In the genomic region with DNA sequence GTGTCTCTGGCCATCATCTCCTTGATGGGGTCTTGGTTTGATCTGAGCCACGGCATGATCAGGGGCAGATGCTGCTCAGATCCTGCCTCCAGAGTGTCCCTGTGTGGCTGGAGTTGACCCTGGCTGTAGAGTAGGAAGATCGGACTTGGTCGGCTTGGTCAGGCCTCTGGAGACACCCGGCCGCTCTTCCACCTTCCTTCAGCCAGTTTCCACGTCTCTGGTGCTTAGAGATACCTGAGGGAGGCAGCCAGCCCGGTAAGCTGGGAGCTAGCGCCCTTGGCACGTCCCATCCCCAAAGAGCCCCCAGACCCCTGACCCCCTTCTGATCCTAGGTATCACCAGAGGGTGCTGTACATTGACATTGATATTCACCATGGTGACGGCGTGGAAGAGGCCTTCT, we compare ENCODE assay signal across 15 cellular contexts. TPM values are rescaled to one million over a fixed set of nuclear protein-coding genes. Genes with fewer than 3 reads are reported as not detected.
A peak's percentile ranks its signal among the peaks of the same experiment; 100 is the strongest.
DNase-seq lines count a peak whose midpoint lies in the region; ATAC-seq lines count a peak whose summit lies in the region.
"Had no signal": no experiment of that assay in that cellular context is flagged by ENCODE, and none has a peak within 500 bp of the region (broad histone marks: within the 10 kb centered on the region; RNA-seq: fewer than 3 reads in every experiment).

No MANE protein-coding gene starts in this region.

- H3K79me1 ChIP-seq in neuronal stem cell (ENCODE audit: low read depth, low read length) = no peaks in the 10 kb centered on the region

- H2AK5ac ChIP-seq in neuronal stem cell (ENCODE audit: low read depth, low read length) = no peak overlapping the region

- no peak overlapping the region for H2BK12ac ChIP-seq in neuronal stem cell (ENCODE audit: low read length)

- no peak overlapping the region for H2BK5ac ChIP-seq in neuronal stem cell (ENCODE audit: low read length)

- DNase-seq in central memory CD8-positive, alpha-beta T cell (ENCODE audit: low spot score in 2 of 2) = no peak
- DNase-seq in neuronal stem cell (ENCODE audit: low spot score) = no peak
- DNase-seq in OCI-M2 (lab: John Stamatoyannopoulos, UW; ENCODE audit: unreplicated experiment) = no peak
- DNase-seq in activated CD8-positive, alpha-beta memory T cell treated with anti-CD3 and anti-CD28 coated beads, Interleukin-2, amount 50 U/mL, for 4 hours = no peak
- DNase-seq in NOMO-1 treated with DMSO at 0.1 percent for 48 hours (lab: John Stamatoyannopoulos, UW; ENCODE audit: unreplicated experiment) = no peak
- DNase-seq in GOT3 (lab: John Stamatoyannopoulos, UW) = no peak
- DNase-seq: C1 segment of cervical spinal cord; CD4-positive, alpha-beta memory T cell; COR-L47; DMS153; DND-41; H7; HCEC 1CT had no signal

- H3K9me3 Mint-ChIP-seq in central memory CD8-positive, alpha-beta T cell = no peaks in the 10 kb centered on the region
- H3K9me3 Mint-ChIP-seq: CD4-positive, alpha-beta memory T cell had no signal

- H3K27ac Mint-ChIP-seq in central memory CD8-positive, alpha-beta T cell (ENCODE audit: low read depth) = peak overlapping the region; percentile 33

- peaks cover 0 to 2% of the 10 kb centered on the region in 2 donors for H3K9me3 ChIP-seq in neuronal stem cell (replicated peaks in 1 of 2; ENCODE audit: control insufficient read depth in 2 of 2, insufficient read depth in 1 of 2, low read depth in 1 of 2, low read length in 2 of 2)

- H3K4me1 ChIP-seq in neuronal stem cell (ENCODE audit: control insufficient read depth in 2 of 2, insufficient read depth in 1 of 2, low read depth in 1 of 2, low read length in 2 of 2) = no peaks in the 10 kb centered on the region

- no peak overlapping the region for H3K4me3 ChIP-seq in neuronal stem cell (ENCODE audit: low read length in 2 of 2)

- no peak for ATAC-seq in central memory CD8-positive, alpha-beta T cell (replicated peaks; ENCODE audit: extremely low read depth, poor library complexity, severe bottlenecking)

- peaks cover 18% of the 10 kb centered on the region for H3K4me1 Mint-ChIP-seq in central memory CD8-positive, alpha-beta T cell

- peak overlapping the region; percentile 53 for H3K27ac ChIP-seq in layer of hippocampus (ENCODE audit: low read depth, low read length)
- no peak overlapping the region for H3K27ac ChIP-seq in neuronal stem cell (replicated peaks; ENCODE audit: low read length)
- peak overlapping the region; percentile 69 for H3K27ac ChIP-seq in temporal lobe (ENCODE audit: low read depth, low read length)

- H3K36me3 Mint-ChIP-seq in central memory CD8-positive, alpha-beta T cell (ENCODE audit: insufficient read depth) = peaks cover 60% of the 10 kb centered on the region

- no peak overlapping the region for H3K18ac ChIP-seq in neuronal stem cell (ENCODE audit: low read length)

- no peak overlapping the region for H4K91ac ChIP-seq in neuronal stem cell (ENCODE audit: low read depth, low read length, poor library complexity)

- no peak overlapping the region for H2BK120ac ChIP-seq in neuronal stem cell (ENCODE audit: low read depth, low read length)

- WGBS in neuronal stem cell (ENCODE audit: extremely low coverage in 2 of 2, insufficient read length in 2 of 2, insufficient replicate concordance in 1 of 2), 2 donors = no CpG with 5 or more reads among the region's 11 CpGs

- no peak overlapping the region for H3K14ac ChIP-seq in neuronal stem cell (ENCODE audit: low read length)

- no peak overlapping the region for H3K9ac ChIP-seq in neuronal stem cell (ENCODE audit: low read depth, low read length, poor library complexity)

- H2BK15ac ChIP-seq in neuronal stem cell (ENCODE audit: low read length) = no peak overlapping the region

- no peak overlapping the region for H4K8ac ChIP-seq in neuronal stem cell (ENCODE audit: low read depth, low read length)

- no peak overlapping the region for H2AFZ ChIP-seq in neuronal stem cell (ENCODE audit: low read length)

- no peak overlapping the region for H3K4me2 ChIP-seq in neuronal stem cell (ENCODE audit: insufficient read depth, low read length, poor library complexity, severe bottlenecking)

- H3K36me3 ChIP-seq in neuronal stem cell (replicated peaks in 1 of 2; ENCODE audit: control insufficient read depth in 2 of 2, insufficient read depth in 2 of 2, low read length in 2 of 2) = peaks cover 41 to 87% of the 10 kb centered on the region in 2 donors

- no peak overlapping the region for H3K4me3 Mint-ChIP-seq in central memory CD8-positive, alpha-beta T cell
- H3K4me3 Mint-ChIP-seq: CD4-positive, alpha-beta memory T cell had no signal

- H3K27me3 ChIP-seq in layer of hippocampus (ENCODE audit: control insufficient read depth, insufficient read depth, low read length) = no peaks in the 10 kb centered on the region
- H3K27me3 ChIP-seq in neuronal stem cell (ENCODE audit: control insufficient read depth in 3 of 3, insufficient read depth in 3 of 3, low read depth in 1 of 3, low read length in 3 of 3) = no peaks in the 10 kb centered on the region

- no peak overlapping the region for H3K4ac ChIP-seq in neuronal stem cell (ENCODE audit: low read length)

- H3K27me3 Mint-ChIP-seq in central memory CD8-positive, alpha-beta T cell = no peaks in the 10 kb centered on the region
- H3K27me3 Mint-ChIP-seq: CD4-positive, alpha-beta memory T cell had no signal

- H3K23ac ChIP-seq in neuronal stem cell (ENCODE audit: low read depth, low read length, poor library complexity) = peak overlapping the region; percentile 68

RNA-seq across cellular contexts. Expression of a gene that starts 8.8 kb away (rescaled TPM):
- polyA plus RNA-seq in neuronal stem cell (2013, experiment 1 of 2) = 808 TPM
- 809 TPM for polyA plus RNA-seq in neuronal stem cell (2013, experiment 2 of 2)
- total RNA-seq in temporal lobe = 355 TPM

RNA-seq across cellular contexts. Expression of a gene that starts 35.1 kb away (rescaled TPM):
- polyA plus RNA-seq in neuronal stem cell (2013, experiment 1 of 2) = 8.1 TPM
- polyA plus RNA-seq in neuronal stem cell (2013, experiment 2 of 2) = 8.3 TPM
- total RNA-seq in temporal lobe = 2.2 TPM

RNA-seq across cellular contexts. Expression of a gene that starts 35.1 kb away (rescaled TPM):
- 1.0 TPM for polyA plus RNA-seq in neuronal stem cell (2013, experiment 1 of 2)
- polyA plus RNA-seq in neuronal stem cell (2013, experiment 2 of 2) = 1.1 TPM
- not detected for total RNA-seq in temporal lobe

RNA-seq across cellular contexts. Expression of a gene that starts 35.3 kb away (rescaled TPM):
- 85.9 TPM for polyA plus RNA-seq in neuronal stem cell (2013, experiment 1 of 2)
- polyA plus RNA-seq in neuronal stem cell (2013, experiment 2 of 2) = 84.7 TPM
- total RNA-seq in temporal lobe = 18.7 TPM
